In the genomic region with DNA sequence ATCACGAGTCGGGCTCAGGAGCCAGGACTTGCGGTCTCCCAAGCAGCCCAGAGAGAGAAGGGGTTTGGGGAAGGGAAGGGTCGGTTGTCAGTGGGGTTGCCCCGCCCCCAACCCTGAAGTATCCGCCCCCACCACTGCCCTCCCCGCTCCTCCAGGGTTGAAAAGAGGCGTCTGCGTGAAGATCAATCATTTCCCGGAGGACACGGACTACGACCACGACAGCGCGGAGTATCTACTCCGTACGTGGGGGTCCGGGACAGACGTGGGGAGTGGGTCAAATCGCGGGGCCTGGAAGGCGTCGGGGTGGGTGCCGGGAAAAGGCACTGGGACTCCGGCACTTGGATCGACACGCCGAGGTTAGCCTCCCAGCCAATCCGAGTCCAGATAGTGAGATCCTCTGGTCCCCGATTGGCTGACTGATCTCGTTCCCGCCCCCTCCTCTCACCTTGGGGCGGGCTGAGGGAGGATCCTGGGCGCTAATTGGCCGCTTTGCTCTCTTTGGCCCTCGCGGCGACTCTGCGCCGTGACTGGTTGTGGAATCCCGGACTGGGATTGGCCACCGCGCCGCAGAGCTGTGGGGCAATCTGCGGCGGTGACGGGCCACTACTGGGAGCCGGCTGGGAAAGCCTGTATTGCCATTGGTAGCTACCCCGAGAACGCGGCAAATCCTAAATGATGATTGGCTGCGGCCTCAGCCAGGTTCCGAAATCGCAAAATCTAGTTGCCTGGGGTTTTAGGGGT, we compare ENCODE assay signal across 8 cellular contexts. TPM values are rescaled to one million over a fixed set of nuclear protein-coding genes. Genes with fewer than 3 reads are reported as not detected.
A peak's percentile ranks its signal among the peaks of the same experiment; 100 is the strongest.
DNase-seq lines count a peak whose midpoint lies in the region; ATAC-seq, FAIRE-seq and TF ChIP-seq lines count a peak whose summit lies in the region.

No MANE protein-coding gene starts in this region.

- POLR2A ChIA-PET in OCI-LY7 (lab: Charles Lee), result no interaction called here
- POLR2A ChIA-PET in K562 (lab: Yijun Ruan, JAX), result interaction anchor here (0.9 kb wide), 1 partner anchor 11 kb away, joined by 4 read pairs; no protein-coding TSS in a partner anchor

- TF ChIP-seq CTCF in OCI-LY7 (conservative IDR thresholded peaks at IDR 0.05; ENCODE audit: low read length) (no peak), K562 (IDR thresholded peaks at IDR 0.05 in 2 of 3, conservative IDR thresholded peaks at IDR 0.05 in 1 of 3; ENCODE audit: insufficient read depth in 2 of 3, low read depth in 1 of 3, low read length in 3 of 3) (no peak), gastrocnemius medialis (IDR thresholded peaks at IDR 0.05 in 4 of 5, conservative IDR thresholded peaks at IDR 0.05 in 1 of 5) (no peak)

- H3K4me2 ChIP-seq in OCI-LY7 (ENCODE audit: low read length) (no peak overlapping the region), K562 (ENCODE audit: insufficient read depth, low read length) (no peak overlapping the region)

- FAIRE-seq in K562 (lab: Jason Lieb, UNC), result no peak

- TF ChIP-seq POLR2A in K562 (conservative IDR thresholded peaks at IDR 0.05) (no peak), gastrocnemius medialis (IDR thresholded peaks at IDR 0.05) (no peak)

- DNase-seq in C1 segment of cervical spinal cord (lab: John Stamatoyannopoulos, UW), result peak in 12 of 14 donors; percentile 11 to 74 (median 28)
- no peak for DNase-seq in OCI-LY7 (ENCODE audit: low spot score)
- peak; percentile 20 to 54 (median 42) for DNase-seq in K562 (ENCODE audit: extremely low read depth in 1 of 4, low spot score in 3 of 4)
- peak; percentile 98 for DNase-seq in iPS DF 6.9 (ENCODE audit: low read depth, low spot score)
- peak; percentile 77 to 90 for DNase-seq in gastrocnemius medialis

- H4K20me1 ChIP-seq in OCI-LY7 (ENCODE audit: insufficient read depth, low read length) (no peaks in the 10 kb centered on the region), K562 (replicated peaks; ENCODE audit: control insufficient read depth, insufficient read depth, low read length) (no peaks in the 10 kb centered on the region)

- H3K9me1 ChIP-seq in K562 (ENCODE audit: control insufficient read depth, insufficient read depth, low read length), result no peaks in the 10 kb centered on the region

- H3K9me3 ChIP-seq in OCI-LY7 (ENCODE audit: low read length) (no peaks in the 10 kb centered on the region), K562 (replicated peaks; ENCODE audit: control insufficient read depth, insufficient read depth, low read depth, low read length) (no peaks in the 10 kb centered on the region), iPS DF 6.9 (ENCODE audit: control insufficient read depth, insufficient read depth, low read length) (no peaks in the 10 kb centered on the region), gastrocnemius medialis (no peaks in the 10 kb centered on the region)

- H3K9ac ChIP-seq in K562 (ENCODE audit: insufficient read depth in 1 of 2, low read depth in 2 of 2, low read length in 2 of 2), result no peak overlapping the region; a peak in 1 of 4 replicates

- H2AFZ ChIP-seq in OCI-LY7 (ENCODE audit: low read length), result peak overlapping the region; percentile 82
- H2AFZ ChIP-seq in K562 (ENCODE audit: low read depth, low read length), result 0 out of 2 replicates have a peak overlapping the region, but pooled peaks have one; percentile 14

- in situ Hi-C loops in K562 (cut with MboI) (no loop called here), gastrocnemius medialis (cut with MboI; ENCODE audit: low sequenced_read_pairs in 4 of 4) (loop anchor here in 1 of 4 donors (10.0 kb wide), 1 partner anchor 137 kb away; a partner anchor contains a TSS)

- no TSS peak for BruUV-seq in OCI-LY7 (replicated peaks; lab: Mats Ljungman, UMichigan)
- no TSS peak for BruUV-seq in K562 (replicated peaks; lab: Mats Ljungman, UMichigan)

- H3K4me1 ChIP-seq in OCI-LY7 (ENCODE audit: insufficient read depth, low read length, poor library complexity, severe bottlenecking) (peaks cover 4% of the 10 kb centered on the region), K562 (replicated peaks in 1 of 2; ENCODE audit: control insufficient read depth in 2 of 2, insufficient read depth in 2 of 2, low read length in 2 of 2) (peaks cover 2 to 24% of the 10 kb centered on the region in 2 experiments; a peak in 2 of 5 replicates), iPS DF 6.9 (ENCODE audit: control insufficient read depth, insufficient read depth, low read length) (peaks cover 6% of the 10 kb centered on the region; the same call in 1 of the 2 replicates), gastrocnemius medialis (peaks cover 13 to 18% of the 10 kb centered on the region in 2 donors)

- no peak for TF ChIP-seq EP300 in K562 (IDR thresholded peaks at IDR 0.05; ENCODE audit: low read length)

- H3K9me2 ChIP-seq in OCI-LY7 (ENCODE audit: insufficient read depth, low read length), result no peaks in the 10 kb centered on the region

- CTCF ChIA-PET in OCI-LY7 (lab: Charles Lee; ENCODE audit: unreplicated experiment) (no interaction called here), K562 (lab: Yijun Ruan, JAX; ENCODE audit: low intra/inter-chr PET ratio) (no interaction called here)

- ATAC-seq in K562, result peak; percentile 72
- peak; percentile 65 to 86 for ATAC-seq in gastrocnemius medialis
- no peak for ATAC-seq in HG03025 (IDR thresholded peaks at IDR 0.05; ENCODE audit: low FRiP score, unreplicated experiment)
- ATAC-seq in HG03139 (IDR thresholded peaks at IDR 0.05; ENCODE audit: unreplicated experiment), result no peak
- no peak for ATAC-seq in HG03045 (IDR thresholded peaks at IDR 0.05; ENCODE audit: unreplicated experiment)

- no peak for TF ChIP-seq RAD21 in K562 (CRISPR knock-in tag; conservative IDR thresholded peaks at IDR 0.05 in 1 of 2, IDR thresholded peaks at IDR 0.05 in 1 of 2)

- WGBS in K562 (ENCODE audit: insufficient coverage, low coverage, missing lambda C conversion rate), result 35% methylated on average over 42 of the region's 54 CpGs
- no CpG with 5 or more reads among the region's 54 CpGs for WGBS in iPS DF 6.9 (ENCODE audit: insufficient coverage, insufficient read length)

- H3K36me3 ChIP-seq in OCI-LY7 (ENCODE audit: insufficient read depth, low read length) (no peaks in the 10 kb centered on the region), K562 (ENCODE audit: control insufficient read depth, insufficient read depth, low read length) (no peaks in the 10 kb centered on the region), iPS DF 6.9 (ENCODE audit: control insufficient read depth, insufficient read depth, low read length) (no peaks in the 10 kb centered on the region; the same call in 1 of the 2 replicates), gastrocnemius medialis (no peaks in the 10 kb centered on the region)

- intact Hi-C loops in OCI-LY7 (cut with micrococcal nuclease; ENCODE audit: unreplicated experiment), result no loop called here
- intact Hi-C loops in K562 (cut with micrococcal nuclease), result no loop called here
- intact Hi-C loops in gastrocnemius medialis (cut with DNase I; ENCODE audit: low total_unique reads), result loop anchor here (1.0 to 5.0 kb wide), 4 partner anchors 124 to 546 kb away; a partner anchor contains a TSS

- H3K27me3 ChIP-seq in K562 (ENCODE audit: control insufficient read depth in 2 of 2, insufficient read depth in 2 of 2, low read length in 2 of 2) (no peaks in the 10 kb centered on the region; a peak in 1 of 5 replicates), iPS DF 6.9 (ENCODE audit: control insufficient read depth, insufficient read depth, low read length) (no peaks in the 10 kb centered on the region), gastrocnemius medialis (peaks cover 0 to 19% (median 5%) of the 10 kb centered on the region in 3 donors)

- H3K79me2 ChIP-seq in OCI-LY7 (ENCODE audit: insufficient read depth, low read depth, low read length), result no peaks in the 10 kb centered on the region
- H3K79me2 ChIP-seq in K562 (ENCODE audit: control insufficient read depth, insufficient read depth, low read length), result no peaks in the 10 kb centered on the region

- H3K27ac ChIP-seq in OCI-LY7 (ENCODE audit: low read depth, low read length, poor library complexity, severe bottlenecking) (no peak overlapping the region), K562 (ENCODE audit: extremely low read depth, low read depth, low read length) (no peak overlapping the region), iPS DF 6.9 (ENCODE audit: low read length) (no peak overlapping the region), gastrocnemius medialis (peak overlapping the region; percentile 49 to 72 (median 68))

- no peak overlapping the region for H3K4me3 ChIP-seq in OCI-LY7 (ENCODE audit: low read depth, low read length, poor library complexity, severe bottlenecking)
- no peak overlapping the region for H3K4me3 ChIP-seq in K562
- peak overlapping the region; percentile 62; the same call in 1 of the 2 replicates for H3K4me3 ChIP-seq in iPS DF 6.9 (ENCODE audit: low read length)
- H3K4me3 ChIP-seq in gastrocnemius medialis, result peak overlapping the region; percentile 48 to 59 (median 53)

RNA-seq across cellular contexts. Expression of a gene that starts 13.3 kb away (rescaled TPM):
- 4.9 and 5.9 TPM in 2 replicates for total RNA-seq in OCI-LY7 (2014; rRNA removed; shearing (Covaris generic))
- total RNA-seq in OCI-LY7 (2022) (1.2 and 1.8 TPM in 2 replicates), K562 (2014; rRNA removed) (not detected in 2 replicates), K562 (2014; rRNA removed; fragmentation: Illumina TruSeq; extraction: Trizol) (not detected in 2 replicates), K562 (2015; rRNA removed; fragmentation: Illumina TruSeq; extraction: Trizol) (not detected in 2 replicates), K562 (2021) (not detected in 2 replicates), gastrocnemius medialis (10 to 100 TPM; 25.2 to 50.3 (median 31.0) TPM)
- total RNA-seq in K562 (2011; cell fraction: chromatin; rRNA removed; ENCODE audit: low replicate concordance), result not detected in 2 replicates
- not detected in 2 replicates for total RNA-seq in K562 (2011; cell fraction: nucleolus; rRNA removed)
- not detected in 2 replicates for total RNA-seq in K562 (2011; cell fraction: nucleoplasm; rRNA removed)
- polyA plus RNA-seq in K562 (2011; rRNA removed) (not detected in 2 replicates), K562 (2014; fragmentation: Illumina TruSeq; extraction: Trizol) (not detected in 2 replicates), K562 (2014; fragmentation: Nextera tagmentation; extraction: Ambion mirVana) (not detected), K562 (2014; rRNA removed) (not detected in 2 replicates)
- not detected in 2 replicates for polyA plus RNA-seq in K562 (2011; cell fraction: cytosol; rRNA removed)
- polyA plus RNA-seq in K562 (2011; cell fraction: nucleus; rRNA removed), result not detected in 2 replicates
- not detected in 2 replicates for polyA plus RNA-seq in K562 (2012)
- polyA minus RNA-seq in K562 (2011; rRNA and poly(A)+ RNA removed), result not detected in 2 replicates
- not detected in 2 replicates for polyA minus RNA-seq in K562 (2011; cell fraction: cytosol; rRNA and poly(A)+ RNA removed)
- not detected in 2 replicates for polyA minus RNA-seq in K562 (2011; cell fraction: nucleus; rRNA and poly(A)+ RNA removed)

RNA-seq across cellular contexts. Expression of a gene that starts 15.4 kb away (rescaled TPM):
- not detected in 2 replicates for total RNA-seq in OCI-LY7 (2014; rRNA removed; shearing (Covaris generic))
- total RNA-seq in OCI-LY7 (2022) (not detected in 2 replicates), K562 (2014; rRNA removed) (0.05 TPM in 1 of 2 replicates, not detected in the other), K562 (2014; rRNA removed; fragmentation: Illumina TruSeq; extraction: Trizol) (not detected in 2 replicates), K562 (2015; rRNA removed; fragmentation: Illumina TruSeq; extraction: Trizol) (not detected in 2 replicates), K562 (2021) (0.02 TPM in 1 of 2 replicates, not detected in the other), gastrocnemius medialis (under 1 TPM; 0.02 to 0.10 (median 0.05) TPM)
- total RNA-seq in K562 (2011; cell fraction: chromatin; rRNA removed; ENCODE audit: low replicate concordance), result not detected in 2 replicates
- not detected in 2 replicates for total RNA-seq in K562 (2011; cell fraction: nucleolus; rRNA removed)
- not detected in 2 replicates for total RNA-seq in K562 (2011; cell fraction: nucleoplasm; rRNA removed)
- polyA plus RNA-seq in K562 (2011; rRNA removed) (not detected in 2 replicates), K562 (2014; fragmentation: Illumina TruSeq; extraction: Trizol) (not detected in 2 replicates), K562 (2014; fragmentation: Nextera tagmentation; extraction: Ambion mirVana) (not detected), K562 (2014; rRNA removed) (not detected in 2 replicates)
- not detected in 2 replicates for polyA plus RNA-seq in K562 (2011; cell fraction: cytosol; rRNA removed)
- polyA plus RNA-seq in K562 (2011; cell fraction: nucleus; rRNA removed), result not detected in 2 replicates
- 0.01 and 0.03 TPM in 2 replicates for polyA plus RNA-seq in K562 (2012)
- polyA minus RNA-seq in K562 (2011; rRNA and poly(A)+ RNA removed), result not detected in 2 replicates
- not detected in 2 replicates for polyA minus RNA-seq in K562 (2011; cell fraction: cytosol; rRNA and poly(A)+ RNA removed)
- not detected in 2 replicates for polyA minus RNA-seq in K562 (2011; cell fraction: nucleus; rRNA and poly(A)+ RNA removed)

Comparison
In these comparisons a context has a peak if more than half of its experiments do, and no peak if none do; other contexts are left out.
1. H3K27ac ChIP-seq: peak in gastrocnemius medialis (4 of 4); none in OCI-LY7 (single experiment), K562 (single experiment) and iPS DF 6.9 (single experiment).
2. H3K4me3 ChIP-seq: peak in iPS DF 6.9 (single experiment) and gastrocnemius medialis (4 of 4); none in OCI-LY7 (single experiment) and K562 (single experiment).
3. ATAC-seq: peak in K562 (single experiment) and gastrocnemius medialis (2 of 2); none in HG03025 (single experiment), HG03139 (single experiment) and HG03045 (single experiment).